In the genomic region with DNA sequence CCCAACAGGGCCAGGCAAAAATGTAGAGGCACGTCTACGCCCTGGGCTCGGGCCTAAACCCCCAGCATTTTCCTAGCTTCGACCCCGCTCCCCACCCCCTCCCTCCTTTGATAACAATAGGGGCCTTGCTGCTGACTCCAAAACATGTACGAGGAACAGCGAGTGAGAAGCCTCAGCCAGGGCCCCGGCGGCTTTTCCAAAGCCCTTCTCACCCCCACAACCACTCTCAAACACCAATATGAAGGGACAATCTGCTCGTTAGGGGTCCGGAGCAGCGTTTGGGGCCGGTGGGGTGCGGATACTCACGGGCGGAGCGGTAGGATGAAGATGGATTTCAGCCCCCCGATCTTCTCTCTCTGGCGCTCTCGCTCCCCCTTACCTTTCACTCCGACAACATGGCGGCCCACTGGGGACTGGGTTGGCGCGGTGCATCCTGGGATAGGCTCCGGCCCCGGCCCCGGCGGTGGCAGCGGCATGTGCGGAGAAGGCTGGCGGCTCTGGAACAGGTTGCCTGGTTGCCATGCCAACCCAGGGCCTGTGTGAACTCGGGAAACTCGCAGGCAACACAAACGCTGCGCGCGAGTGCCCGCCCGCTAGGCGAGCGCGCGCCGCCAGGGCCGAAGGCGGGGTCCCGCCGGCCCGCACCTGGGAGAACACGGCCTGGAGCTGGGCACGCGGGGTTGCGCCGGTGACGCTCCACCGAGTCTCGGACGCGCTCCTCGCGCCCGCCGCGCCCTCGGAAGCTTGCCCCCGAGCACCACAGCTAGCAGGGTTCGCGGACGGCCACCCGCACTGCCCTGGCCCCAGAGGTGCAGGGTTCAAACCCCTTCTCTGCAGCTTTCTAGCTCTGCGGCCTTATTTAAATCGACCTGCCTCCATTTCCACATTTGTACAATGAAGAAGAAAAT, we compare ENCODE assay signal across 1 cellular context.
TF ChIP-seq lines count a peak whose summit lies in the region.

A gene with protein sequence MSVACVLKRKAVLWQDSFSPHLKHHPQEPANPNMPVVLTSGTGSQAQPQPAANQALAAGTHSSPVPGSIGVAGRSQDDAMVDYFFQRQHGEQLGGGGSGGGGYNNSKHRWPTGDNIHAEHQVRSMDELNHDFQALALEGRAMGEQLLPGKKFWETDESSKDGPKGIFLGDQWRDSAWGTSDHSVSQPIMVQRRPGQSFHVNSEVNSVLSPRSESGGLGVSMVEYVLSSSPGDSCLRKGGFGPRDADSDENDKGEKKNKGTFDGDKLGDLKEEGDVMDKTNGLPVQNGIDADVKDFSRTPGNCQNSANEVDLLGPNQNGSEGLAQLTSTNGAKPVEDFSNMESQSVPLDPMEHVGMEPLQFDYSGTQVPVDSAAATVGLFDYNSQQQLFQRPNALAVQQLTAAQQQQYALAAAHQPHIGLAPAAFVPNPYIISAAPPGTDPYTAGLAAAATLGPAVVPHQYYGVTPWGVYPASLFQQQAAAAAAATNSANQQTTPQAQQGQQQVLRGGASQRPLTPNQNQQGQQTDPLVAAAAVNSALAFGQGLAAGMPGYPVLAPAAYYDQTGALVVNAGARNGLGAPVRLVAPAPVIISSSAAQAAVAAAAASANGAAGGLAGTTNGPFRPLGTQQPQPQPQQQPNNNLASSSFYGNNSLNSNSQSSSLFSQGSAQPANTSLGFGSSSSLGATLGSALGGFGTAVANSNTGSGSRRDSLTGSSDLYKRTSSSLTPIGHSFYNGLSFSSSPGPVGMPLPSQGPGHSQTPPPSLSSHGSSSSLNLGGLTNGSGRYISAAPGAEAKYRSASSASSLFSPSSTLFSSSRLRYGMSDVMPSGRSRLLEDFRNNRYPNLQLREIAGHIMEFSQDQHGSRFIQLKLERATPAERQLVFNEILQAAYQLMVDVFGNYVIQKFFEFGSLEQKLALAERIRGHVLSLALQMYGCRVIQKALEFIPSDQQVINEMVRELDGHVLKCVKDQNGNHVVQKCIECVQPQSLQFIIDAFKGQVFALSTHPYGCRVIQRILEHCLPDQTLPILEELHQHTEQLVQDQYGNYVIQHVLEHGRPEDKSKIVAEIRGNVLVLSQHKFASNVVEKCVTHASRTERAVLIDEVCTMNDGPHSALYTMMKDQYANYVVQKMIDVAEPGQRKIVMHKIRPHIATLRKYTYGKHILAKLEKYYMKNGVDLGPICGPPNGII (minus strand): TSS at position 408 of the 908 bp plus-strand sequence. CDS start 6,151 bp downstream, outside the sequence.

TF ChIP-seq in HepG2, 621 proteins besides CTCF, POLR2A, EP300 and RAD21 (continued from another document and continues in another):
- TF ChIP-seq MTA1 (CRISPR knock-in tag; IDR thresholded peaks at IDR 0.05; ENCODE audit: borderline replicate concordance): peak; percentile 57
- no peak for TF ChIP-seq TBL1XR1 (IDR thresholded peaks at IDR 0.05; ENCODE audit: borderline replicate concordance, low read length, partially characterized antibody)
- TF ChIP-seq ZNF510 (CRISPR knock-in tag; IDR thresholded peaks at IDR 0.05; ENCODE audit: low read depth): no peak
- TF ChIP-seq, protein P1, sequence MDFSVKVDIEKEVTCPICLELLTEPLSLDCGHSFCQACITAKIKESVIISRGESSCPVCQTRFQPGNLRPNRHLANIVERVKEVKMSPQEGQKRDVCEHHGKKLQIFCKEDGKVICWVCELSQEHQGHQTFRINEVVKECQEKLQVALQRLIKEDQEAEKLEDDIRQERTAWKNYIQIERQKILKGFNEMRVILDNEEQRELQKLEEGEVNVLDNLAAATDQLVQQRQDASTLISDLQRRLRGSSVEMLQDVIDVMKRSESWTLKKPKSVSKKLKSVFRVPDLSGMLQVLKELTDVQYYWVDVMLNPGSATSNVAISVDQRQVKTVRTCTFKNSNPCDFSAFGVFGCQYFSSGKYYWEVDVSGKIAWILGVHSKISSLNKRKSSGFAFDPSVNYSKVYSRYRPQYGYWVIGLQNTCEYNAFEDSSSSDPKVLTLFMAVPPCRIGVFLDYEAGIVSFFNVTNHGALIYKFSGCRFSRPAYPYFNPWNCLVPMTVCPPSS (IDR thresholded peaks at IDR 0.05): no peak
- TF ChIP-seq RBFOX2 (IDR thresholded peaks at IDR 0.05; ENCODE audit: low read depth, low read length): peak; percentile 87
- TF ChIP-seq, protein P2, sequence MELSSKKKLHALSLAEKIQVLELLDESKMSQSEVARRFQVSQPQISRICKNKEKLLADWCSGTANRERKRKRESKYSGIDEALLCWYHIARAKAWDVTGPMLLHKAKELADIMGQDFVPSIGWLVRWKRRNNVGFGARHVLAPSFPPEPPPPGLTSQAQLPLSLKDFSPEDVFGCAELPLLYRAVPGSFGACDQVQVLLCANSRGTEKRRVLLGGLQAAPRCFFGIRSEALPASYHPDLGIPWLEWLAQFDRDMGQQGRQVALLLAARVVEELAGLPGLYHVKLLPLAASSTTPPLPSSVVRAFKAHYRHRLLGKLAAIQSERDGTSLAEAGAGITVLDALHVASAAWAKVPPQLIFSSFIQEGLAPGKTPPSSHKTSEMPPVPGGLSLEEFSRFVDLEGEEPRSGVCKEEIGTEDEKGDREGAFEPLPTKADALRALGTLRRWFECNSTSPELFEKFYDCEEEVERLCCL (CRISPR knock-in tag; IDR thresholded peaks at IDR 0.05; ENCODE audit: borderline replicate concordance): no peak
- TF ChIP-seq, protein P3, sequence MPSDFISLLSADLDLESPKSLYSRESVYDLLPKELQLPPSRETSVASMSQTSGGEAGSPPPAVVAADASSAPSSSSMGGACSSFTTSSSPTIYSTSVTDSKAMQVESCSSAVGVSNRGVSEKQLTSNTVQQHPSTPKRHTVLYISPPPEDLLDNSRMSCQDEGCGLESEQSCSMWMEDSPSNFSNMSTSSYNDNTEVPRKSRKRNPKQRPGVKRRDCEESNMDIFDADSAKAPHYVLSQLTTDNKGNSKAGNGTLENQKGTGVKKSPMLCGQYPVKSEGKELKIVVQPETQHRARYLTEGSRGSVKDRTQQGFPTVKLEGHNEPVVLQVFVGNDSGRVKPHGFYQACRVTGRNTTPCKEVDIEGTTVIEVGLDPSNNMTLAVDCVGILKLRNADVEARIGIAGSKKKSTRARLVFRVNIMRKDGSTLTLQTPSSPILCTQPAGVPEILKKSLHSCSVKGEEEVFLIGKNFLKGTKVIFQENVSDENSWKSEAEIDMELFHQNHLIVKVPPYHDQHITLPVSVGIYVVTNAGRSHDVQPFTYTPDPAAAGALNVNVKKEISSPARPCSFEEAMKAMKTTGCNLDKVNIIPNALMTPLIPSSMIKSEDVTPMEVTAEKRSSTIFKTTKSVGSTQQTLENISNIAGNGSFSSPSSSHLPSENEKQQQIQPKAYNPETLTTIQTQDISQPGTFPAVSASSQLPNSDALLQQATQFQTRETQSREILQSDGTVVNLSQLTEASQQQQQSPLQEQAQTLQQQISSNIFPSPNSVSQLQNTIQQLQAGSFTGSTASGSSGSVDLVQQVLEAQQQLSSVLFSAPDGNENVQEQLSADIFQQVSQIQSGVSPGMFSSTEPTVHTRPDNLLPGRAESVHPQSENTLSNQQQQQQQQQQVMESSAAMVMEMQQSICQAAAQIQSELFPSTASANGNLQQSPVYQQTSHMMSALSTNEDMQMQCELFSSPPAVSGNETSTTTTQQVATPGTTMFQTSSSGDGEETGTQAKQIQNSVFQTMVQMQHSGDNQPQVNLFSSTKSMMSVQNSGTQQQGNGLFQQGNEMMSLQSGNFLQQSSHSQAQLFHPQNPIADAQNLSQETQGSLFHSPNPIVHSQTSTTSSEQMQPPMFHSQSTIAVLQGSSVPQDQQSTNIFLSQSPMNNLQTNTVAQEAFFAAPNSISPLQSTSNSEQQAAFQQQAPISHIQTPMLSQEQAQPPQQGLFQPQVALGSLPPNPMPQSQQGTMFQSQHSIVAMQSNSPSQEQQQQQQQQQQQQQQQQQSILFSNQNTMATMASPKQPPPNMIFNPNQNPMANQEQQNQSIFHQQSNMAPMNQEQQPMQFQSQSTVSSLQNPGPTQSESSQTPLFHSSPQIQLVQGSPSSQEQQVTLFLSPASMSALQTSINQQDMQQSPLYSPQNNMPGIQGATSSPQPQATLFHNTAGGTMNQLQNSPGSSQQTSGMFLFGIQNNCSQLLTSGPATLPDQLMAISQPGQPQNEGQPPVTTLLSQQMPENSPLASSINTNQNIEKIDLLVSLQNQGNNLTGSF (CRISPR knock-in tag; IDR thresholded peaks at IDR 0.05): no peak
- TF ChIP-seq, protein P4, sequence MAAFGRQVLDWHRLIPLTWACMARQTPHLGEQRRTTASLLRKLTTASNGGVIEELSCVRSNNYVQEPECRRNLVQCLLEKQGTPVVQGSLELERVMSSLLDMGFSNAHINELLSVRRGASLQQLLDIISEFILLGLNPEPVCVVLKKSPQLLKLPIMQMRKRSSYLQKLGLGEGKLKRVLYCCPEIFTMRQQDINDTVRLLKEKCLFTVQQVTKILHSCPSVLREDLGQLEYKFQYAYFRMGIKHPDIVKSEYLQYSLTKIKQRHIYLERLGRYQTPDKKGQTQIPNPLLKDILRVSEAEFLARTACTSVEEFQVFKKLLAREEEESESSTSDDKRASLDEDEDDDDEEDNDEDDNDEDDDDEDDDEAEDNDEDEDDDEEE (CRISPR knock-in tag; IDR thresholded peaks at IDR 0.05): peak; percentile 74
- TF ChIP-seq, protein P5, sequence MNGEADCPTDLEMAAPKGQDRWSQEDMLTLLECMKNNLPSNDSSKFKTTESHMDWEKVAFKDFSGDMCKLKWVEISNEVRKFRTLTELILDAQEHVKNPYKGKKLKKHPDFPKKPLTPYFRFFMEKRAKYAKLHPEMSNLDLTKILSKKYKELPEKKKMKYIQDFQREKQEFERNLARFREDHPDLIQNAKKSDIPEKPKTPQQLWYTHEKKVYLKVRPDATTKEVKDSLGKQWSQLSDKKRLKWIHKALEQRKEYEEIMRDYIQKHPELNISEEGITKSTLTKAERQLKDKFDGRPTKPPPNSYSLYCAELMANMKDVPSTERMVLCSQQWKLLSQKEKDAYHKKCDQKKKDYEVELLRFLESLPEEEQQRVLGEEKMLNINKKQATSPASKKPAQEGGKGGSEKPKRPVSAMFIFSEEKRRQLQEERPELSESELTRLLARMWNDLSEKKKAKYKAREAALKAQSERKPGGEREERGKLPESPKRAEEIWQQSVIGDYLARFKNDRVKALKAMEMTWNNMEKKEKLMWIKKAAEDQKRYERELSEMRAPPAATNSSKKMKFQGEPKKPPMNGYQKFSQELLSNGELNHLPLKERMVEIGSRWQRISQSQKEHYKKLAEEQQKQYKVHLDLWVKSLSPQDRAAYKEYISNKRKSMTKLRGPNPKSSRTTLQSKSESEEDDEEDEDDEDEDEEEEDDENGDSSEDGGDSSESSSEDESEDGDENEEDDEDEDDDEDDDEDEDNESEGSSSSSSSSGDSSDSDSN (CRISPR knock-in tag; IDR thresholded peaks at IDR 0.05): peak; percentile 69
- TF ChIP-seq, protein P6, sequence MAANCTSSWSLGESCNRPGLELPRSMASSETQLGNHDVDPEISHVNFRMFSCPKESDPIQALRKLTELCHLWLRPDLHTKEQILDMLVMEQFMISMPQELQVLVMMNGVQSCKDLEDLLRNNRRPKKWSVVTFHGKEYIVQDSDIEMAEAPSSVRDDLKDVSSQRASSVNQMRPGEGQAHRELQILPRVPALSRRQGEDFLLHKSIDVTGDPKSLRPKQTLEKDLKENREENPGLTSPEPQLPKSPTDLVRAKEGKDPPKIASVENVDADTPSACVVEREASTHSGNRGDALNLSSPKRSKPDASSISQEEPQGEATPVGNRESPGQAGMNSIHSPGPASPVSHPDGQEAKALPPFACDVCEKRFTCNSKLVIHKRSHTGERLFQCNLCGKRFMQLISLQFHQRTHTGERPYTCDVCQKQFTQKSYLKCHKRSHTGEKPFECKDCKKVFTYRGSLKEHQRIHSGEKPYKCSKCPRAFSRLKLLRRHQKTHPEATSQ (CRISPR knock-in tag; IDR thresholded peaks at IDR 0.05; ENCODE audit: borderline replicate concordance): no peak
- TF ChIP-seq FOXJ3 (CRISPR knock-in tag; IDR thresholded peaks at IDR 0.05; ENCODE audit: borderline replicate concordance): peak; percentile 64
- TF ChIP-seq ZNF205 (CRISPR knock-in tag; IDR thresholded peaks at IDR 0.05): 0 out of 2 replicates have a peak, but pooled peaks have one; percentile 24
- TF ChIP-seq SUZ12 (IDR thresholded peaks at IDR 0.05; ENCODE audit: low read depth, low read length): peak; percentile 54
- TF ChIP-seq, protein P7, sequence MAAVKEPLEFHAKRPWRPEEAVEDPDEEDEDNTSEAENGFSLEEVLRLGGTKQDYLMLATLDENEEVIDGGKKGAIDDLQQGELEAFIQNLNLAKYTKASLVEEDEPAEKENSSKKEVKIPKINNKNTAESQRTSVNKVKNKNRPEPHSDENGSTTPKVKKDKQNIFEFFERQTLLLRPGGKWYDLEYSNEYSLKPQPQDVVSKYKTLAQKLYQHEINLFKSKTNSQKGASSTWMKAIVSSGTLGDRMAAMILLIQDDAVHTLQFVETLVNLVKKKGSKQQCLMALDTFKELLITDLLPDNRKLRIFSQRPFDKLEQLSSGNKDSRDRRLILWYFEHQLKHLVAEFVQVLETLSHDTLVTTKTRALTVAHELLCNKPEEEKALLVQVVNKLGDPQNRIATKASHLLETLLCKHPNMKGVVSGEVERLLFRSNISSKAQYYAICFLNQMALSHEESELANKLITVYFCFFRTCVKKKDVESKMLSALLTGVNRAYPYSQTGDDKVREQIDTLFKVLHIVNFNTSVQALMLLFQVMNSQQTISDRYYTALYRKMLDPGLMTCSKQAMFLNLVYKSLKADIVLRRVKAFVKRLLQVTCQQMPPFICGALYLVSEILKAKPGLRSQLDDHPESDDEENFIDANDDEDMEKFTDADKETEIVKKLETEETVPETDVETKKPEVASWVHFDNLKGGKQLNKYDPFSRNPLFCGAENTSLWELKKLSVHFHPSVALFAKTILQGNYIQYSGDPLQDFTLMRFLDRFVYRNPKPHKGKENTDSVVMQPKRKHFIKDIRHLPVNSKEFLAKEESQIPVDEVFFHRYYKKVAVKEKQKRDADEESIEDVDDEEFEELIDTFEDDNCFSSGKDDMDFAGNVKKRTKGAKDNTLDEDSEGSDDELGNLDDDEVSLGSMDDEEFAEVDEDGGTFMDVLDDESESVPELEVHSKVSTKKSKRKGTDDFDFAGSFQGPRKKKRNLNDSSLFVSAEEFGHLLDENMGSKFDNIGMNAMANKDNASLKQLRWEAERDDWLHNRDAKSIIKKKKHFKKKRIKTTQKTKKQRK (IDR thresholded peaks at IDR 0.05; ENCODE audit: low read length): no peak
- no peak for TF ChIP-seq TBX3 (IDR thresholded peaks at IDR 0.05; ENCODE audit: borderline replicate concordance)
- peak; percentile 89 for TF ChIP-seq RFX5 (IDR thresholded peaks at IDR 0.05; ENCODE audit: low read depth, low read length)
- peak; percentile 86 for TF ChIP-seq MXD4 (CRISPR knock-in tag; IDR thresholded peaks at IDR 0.05)
- TF ChIP-seq ZNF143 (CRISPR knock-in tag; IDR thresholded peaks at IDR 0.05): peak; percentile 92
- TF ChIP-seq POLR2G (IDR thresholded peaks at IDR 0.05; ENCODE audit: low read depth, low read length): peak; percentile 94
- TF ChIP-seq NCOA2 (CRISPR knock-in tag; IDR thresholded peaks at IDR 0.05): no peak; the same call in 1 of the 2 replicates
- peak; percentile 55 for TF ChIP-seq ZNF781 (CRISPR knock-in tag; IDR thresholded peaks at IDR 0.05; ENCODE audit: borderline replicate concordance, not compliant biosample characterization)
- TF ChIP-seq, protein P8, sequence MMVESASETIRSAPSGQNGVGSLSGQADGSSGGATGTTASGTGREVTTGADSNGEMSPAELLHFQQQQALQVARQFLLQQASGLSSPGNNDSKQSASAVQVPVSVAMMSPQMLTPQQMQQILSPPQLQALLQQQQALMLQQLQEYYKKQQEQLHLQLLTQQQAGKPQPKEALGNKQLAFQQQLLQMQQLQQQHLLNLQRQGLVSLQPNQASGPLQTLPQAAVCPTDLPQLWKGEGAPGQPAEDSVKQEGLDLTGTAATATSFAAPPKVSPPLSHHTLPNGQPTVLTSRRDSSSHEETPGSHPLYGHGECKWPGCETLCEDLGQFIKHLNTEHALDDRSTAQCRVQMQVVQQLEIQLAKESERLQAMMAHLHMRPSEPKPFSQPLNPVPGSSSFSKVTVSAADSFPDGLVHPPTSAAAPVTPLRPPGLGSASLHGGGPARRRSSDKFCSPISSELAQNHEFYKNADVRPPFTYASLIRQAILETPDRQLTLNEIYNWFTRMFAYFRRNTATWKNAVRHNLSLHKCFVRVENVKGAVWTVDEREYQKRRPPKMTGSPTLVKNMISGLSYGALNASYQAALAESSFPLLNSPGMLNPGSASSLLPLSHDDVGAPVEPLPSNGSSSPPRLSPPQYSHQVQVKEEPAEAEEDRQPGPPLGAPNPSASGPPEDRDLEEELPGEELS (CRISPR knock-in tag; IDR thresholded peaks at IDR 0.05): 0 out of 2 replicates have a peak, but pooled peaks have one; percentile 27
- no peak for TF ChIP-seq ZNF383 (CRISPR knock-in tag; IDR thresholded peaks at IDR 0.05; ENCODE audit: borderline replicate concordance)
- no peak for TF ChIP-seq SETDB1 (CRISPR knock-in tag; IDR thresholded peaks at IDR 0.05; ENCODE audit: borderline replicate concordance)
